Comparison of ENCODE assay signal across 8 cellular contexts in the genomic region with DNA sequence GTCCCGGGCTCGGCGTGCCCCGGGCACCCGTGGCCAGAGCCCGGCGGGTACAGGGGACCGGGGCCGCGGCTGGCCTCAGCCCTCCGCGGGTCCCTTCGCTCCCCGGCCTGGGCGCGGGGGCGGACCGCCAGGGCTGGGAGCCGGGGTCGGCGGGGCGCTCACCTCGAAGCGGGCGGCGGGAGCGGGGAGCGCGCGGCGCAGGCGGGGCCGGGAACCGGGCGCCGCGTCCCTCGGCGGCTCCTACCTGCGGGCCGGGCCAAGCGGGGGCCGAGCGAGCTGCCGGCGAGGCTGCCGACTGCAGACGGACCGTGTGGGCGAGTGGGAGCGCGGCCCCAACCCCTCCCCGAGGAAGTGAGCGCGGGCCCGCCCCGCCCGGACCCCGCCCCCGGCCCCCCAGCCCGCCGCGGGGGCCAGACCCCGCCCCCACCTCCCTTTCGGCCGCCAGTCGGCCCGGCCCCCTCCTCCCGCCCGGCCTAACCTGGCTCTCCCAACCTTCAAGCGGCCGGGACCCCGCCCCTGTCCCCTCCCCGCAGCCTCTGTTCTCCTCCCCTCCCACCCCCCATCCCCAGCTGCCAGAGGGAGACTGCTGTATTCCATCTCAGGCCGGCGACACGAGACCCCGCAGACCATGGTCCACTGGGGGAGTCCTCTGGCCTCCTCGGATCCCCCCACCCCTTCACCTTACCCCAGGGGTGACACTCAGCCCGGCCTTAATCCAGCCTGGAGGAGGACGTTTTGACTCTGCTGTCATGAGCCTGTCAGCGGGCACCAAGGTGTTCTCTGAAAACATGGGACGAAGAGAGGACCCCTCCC. TPM values are rescaled to one million over a fixed set of nuclear protein-coding genes. Genes with fewer than 3 reads are reported as not detected.
DNase-seq lines count a peak whose midpoint lies in the region; ATAC-seq and TF ChIP-seq lines count a peak whose summit lies in the region.

A gene with protein sequence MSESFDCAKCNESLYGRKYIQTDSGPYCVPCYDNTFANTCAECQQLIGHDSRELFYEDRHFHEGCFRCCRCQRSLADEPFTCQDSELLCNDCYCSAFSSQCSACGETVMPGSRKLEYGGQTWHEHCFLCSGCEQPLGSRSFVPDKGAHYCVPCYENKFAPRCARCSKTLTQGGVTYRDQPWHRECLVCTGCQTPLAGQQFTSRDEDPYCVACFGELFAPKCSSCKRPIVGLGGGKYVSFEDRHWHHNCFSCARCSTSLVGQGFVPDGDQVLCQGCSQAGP (minus strand): TSS at position 320 of the 813 bp plus-strand sequence. CDS start 6,102 bp downstream, outside the sequence.

- H3K4me3 ChIP-seq in fibroblast of villous mesenchyme (ENCODE audit: low read depth, low read length) = peak within 1 kb of the TSS; percentile 88

- H3K36me3 Mint-ChIP-seq in activated T-helper 17 cell treated with anti-CD3 and anti-CD28 coated beads, Interleukin-2, amount 50 U/mL, for 72 hours (ENCODE audit: low read depth) = peaks cover 13% of the 10 kb centered on the region
- no peaks in the 10 kb centered on the region for H3K36me3 Mint-ChIP-seq in neural crest cell (ENCODE audit: low read depth)

- peak within 1 kb of the TSS; percentile 74 for H3K27ac Mint-ChIP-seq in activated T-helper 17 cell treated with anti-CD3 and anti-CD28 coated beads, Interleukin-2, amount 50 U/mL, for 72 hours
- H3K27ac Mint-ChIP-seq in neural crest cell (ENCODE audit: unreplicated experiment) = peak within 1 kb of the TSS; percentile 19

- peak; percentile 67 for TF ChIP-seq POLR2A in GM19193 (IDR thresholded peaks at IDR 0.05; ENCODE audit: extremely low read depth, insufficient read depth, insufficient read length)

- peaks cover 15% of the 10 kb centered on the region for H3K4me1 Mint-ChIP-seq in activated T-helper 17 cell treated with anti-CD3 and anti-CD28 coated beads, Interleukin-2, amount 50 U/mL, for 72 hours
- H3K4me1 Mint-ChIP-seq in neural crest cell = peaks cover 34% of the 10 kb centered on the region

- peaks cover 4% of the 10 kb centered on the region for H3K27me3 Mint-ChIP-seq in activated T-helper 17 cell treated with anti-CD3 and anti-CD28 coated beads, Interleukin-2, amount 50 U/mL, for 72 hours
- H3K27me3 Mint-ChIP-seq in neural crest cell (ENCODE audit: low read depth) = peaks cover 5% of the 10 kb centered on the region

- peak; percentile 31 for ATAC-seq in activated T-helper 17 cell treated with anti-CD3 and anti-CD28 coated beads, Interleukin-2, amount 50 U/mL, for 72 hours (replicated peaks)
- ATAC-seq in GM18907 (IDR thresholded peaks at IDR 0.05; ENCODE audit: unreplicated experiment) = no peak
- no peak for ATAC-seq in GM21515 (IDR thresholded peaks at IDR 0.05; ENCODE audit: unreplicated experiment)

- H3K4me3 Mint-ChIP-seq in activated T-helper 17 cell treated with anti-CD3 and anti-CD28 coated beads, Interleukin-2, amount 50 U/mL, for 72 hours = peak within 1 kb of the TSS; percentile 85
- peak within 1 kb of the TSS; percentile 85 for H3K4me3 Mint-ChIP-seq in neural crest cell

- TF ChIP-seq CTCF in fibroblast of villous mesenchyme (IDR thresholded peaks at IDR 0.05; ENCODE audit: insufficient read depth, low read depth, low read length) = no peak
- TF ChIP-seq CTCF in neural crest cell (conservative IDR thresholded peaks at IDR 0.05) = no peak

- H3K9me3 Mint-ChIP-seq in activated T-helper 17 cell treated with anti-CD3 and anti-CD28 coated beads, Interleukin-2, amount 50 U/mL, for 72 hours = no peaks in the 10 kb centered on the region
- H3K9me3 Mint-ChIP-seq in neural crest cell = no peaks in the 10 kb centered on the region

- DNase-seq in AG08395 (ENCODE audit: low spot score) = peak; percentile 49
- peak; percentile 95 for DNase-seq in NCI-H82 (lab: John Stamatoyannopoulos, UW)
- DNase-seq in fibroblast of villous mesenchyme (ENCODE audit: low read depth) = peak; percentile 45
- no peak for DNase-seq in neural crest cell (ENCODE audit: low read depth, low spot score)

RNA-seq across cellular contexts. Expression of the gene that starts here (rescaled TPM):
- total RNA-seq in activated T-helper 17 cell treated with anti-CD3 and anti-CD28 coated beads, Interleukin-2, amount 50 U/mL, for 72 hours = 10 to 100 TPM in 1 of 2 donors, 1 to 10 TPM in 1; 8.6 to 15.5 TPM
- total RNA-seq in fibroblast of villous mesenchyme (25.5 and 33.2 TPM in 2 replicates), neural crest cell (21.2 and 22.4 TPM in 2 replicates)
